ENCODE assay signal across 28 cellular contexts in genomic region chr4:188430384-188430783, GRCh38.
"Had no signal": no experiment of that assay in that cellular context is flagged by ENCODE, and none has a peak within 500 bp of the region (broad histone marks: within the 10 kb centered on the region; RNA-seq: fewer than 3 reads in every experiment).

No MANE protein-coding gene starts in this region.

- H3K27me3 ChIP-seq: esophagus muscularis mucosa, foreskin keratinocyte, heart right ventricle, left lung, pancreas, spleen, testis, transverse colon had no signal

- H3K4me1 ChIP-seq: esophagus muscularis mucosa, foreskin keratinocyte, left lung, psoas muscle, spleen, testis, transverse colon had no signal

- H3K27me3 Mint-ChIP-seq: activated CD4-positive, alpha-beta T cell treated with anti-CD3 and anti-CD28 coated beads, Interleukin-2, amount 10 ng/mL, durations not matched to agents 24 days and 14 days; activated CD8-positive, alpha-beta T cell treated with anti-CD3 and anti-CD28 coated beads for 36 hours; activated naive CD8-positive, alpha-beta T cell treated with anti-CD3 and anti-CD28 coated beads, Interleukin-2, amount 50 U/mL, for 24 hours; activated T-helper 17 cell treated with anti-CD3 and anti-CD28 coated beads, Interleukin-2, amount 50 U/mL, for 72 hours; central memory CD8-positive, alpha-beta T cell; dendritic cell treated with granulocyte-macrophage colony-stimulating factor and Interleukin-4, amounts not matched to agents 40 ng/mL and 50 ng/mL, for 4 days had no signal

- DNase-seq: activated CD4-positive, alpha-beta T cell treated with anti-CD3 and anti-CD28 coated beads, Interleukin-2, amount 10 ng/mL, durations not matched to agents 24 days and 14 days; activated CD4-positive, CD25-positive, alpha-beta regulatory T cell treated with anti-CD3 and anti-CD28 coated beads, Interleukin-2, amount 50 U/mL, for 72 hours; activated CD8-positive, alpha-beta T cell treated with anti-CD3 and anti-CD28 coated beads for 36 hours; activated gamma-delta T cell treated with Interleukin-2 at 50 U/mL for 16 hours; activated naive CD4-positive, alpha-beta T cell treated with anti-CD3 and anti-CD28 coated beads, Interleukin-2, amount 50 U/mL, for 16 hours; activated naive CD8-positive, alpha-beta T cell treated with anti-CD3 and anti-CD28 coated beads, Interleukin-2, amount 50 U/mL, for 24 hours; activated T-cell treated with anti-CD3 and anti-CD28 coated beads, Interleukin-2, amount 50 U/mL, for 4 hours; amygdala; endodermal cell; foreskin keratinocyte; heart right ventricle; kidney glomerular epithelial cell; left lung; pancreas; psoas muscle; spleen; stimulated activated CD4-positive, alpha-beta T cell treated with anti-CD3 and anti-CD28 coated beads, Interleukin-2, amount 100 ng/mL, for 48 hours; stimulated activated naive CD4-positive, alpha-beta T cell treated with Interleukin-2 at 50 U/mL for 16 hours; T1000; testis; transverse colon; WERI-Rb-1 had no signal

- ATAC-seq: activated CD8-positive, alpha-beta T cell treated with anti-CD3 and anti-CD28 coated beads for 36 hours; activated naive CD8-positive, alpha-beta T cell treated with anti-CD3 and anti-CD28 coated beads, Interleukin-2, amount 50 U/mL, for 24 hours; activated T-cell treated with anti-CD3 and anti-CD28 coated beads, Interleukin-2, amount 50 U/mL, for 4 hours; activated T-helper 17 cell treated with anti-CD3 and anti-CD28 coated beads, Interleukin-2, amount 50 U/mL, for 72 hours; foreskin keratinocyte; left lung; pancreas; psoas muscle had no signal

- H3K36me3 ChIP-seq: esophagus muscularis mucosa, heart right ventricle, left lung, pancreas, spleen, transverse colon, WERI-Rb-1 had no signal

- H3K27ac ChIP-seq: esophagus muscularis mucosa, foreskin keratinocyte, heart right ventricle, left lung, pancreas, psoas muscle, spleen, testis, transverse colon, WERI-Rb-1 had no signal

- H3K4me1 Mint-ChIP-seq: activated CD4-positive, alpha-beta T cell treated with anti-CD3 and anti-CD28 coated beads, Interleukin-2, amount 10 ng/mL, durations not matched to agents 24 days and 14 days; activated naive CD8-positive, alpha-beta T cell treated with anti-CD3 and anti-CD28 coated beads, Interleukin-2, amount 50 U/mL, for 24 hours; activated T-helper 17 cell treated with anti-CD3 and anti-CD28 coated beads, Interleukin-2, amount 50 U/mL, for 72 hours; central memory CD8-positive, alpha-beta T cell; nephron had no signal

- H3K4me3 Mint-ChIP-seq: activated CD4-positive, alpha-beta T cell treated with anti-CD3 and anti-CD28 coated beads, Interleukin-2, amount 10 ng/mL, durations not matched to agents 24 days and 14 days; activated CD8-positive, alpha-beta T cell treated with anti-CD3 and anti-CD28 coated beads for 36 hours; activated naive CD8-positive, alpha-beta T cell treated with anti-CD3 and anti-CD28 coated beads, Interleukin-2, amount 50 U/mL, for 24 hours; activated T-cell treated with anti-CD3 and anti-CD28 coated beads, Interleukin-2, amount 50 U/mL, for 4 hours; activated T-helper 17 cell treated with anti-CD3 and anti-CD28 coated beads, Interleukin-2, amount 50 U/mL, for 72 hours; central memory CD8-positive, alpha-beta T cell; dendritic cell treated with granulocyte-macrophage colony-stimulating factor and Interleukin-4, amounts not matched to agents 40 ng/mL and 50 ng/mL, for 4 days; endodermal cell; nephron; T-helper 1 cell treated with Interleukin-12 subunit alpha and Interleukin-12 subunit beta and Interleukin-4 antibody, amounts not matched to agents 30 μg/mL and 1 μg/mL, for 36 hours had no signal

- H3K9me3 Mint-ChIP-seq: endodermal cell, nephron had no signal

- H3K4me3 ChIP-seq: esophagus muscularis mucosa, heart right ventricle, left lung, pancreas, psoas muscle, spleen, testis, transverse colon had no signal

- H3K27ac Mint-ChIP-seq: activated CD4-positive, alpha-beta T cell treated with anti-CD3 and anti-CD28 coated beads, Interleukin-2, amount 10 ng/mL, durations not matched to agents 24 days and 14 days; activated CD8-positive, alpha-beta T cell treated with anti-CD3 and anti-CD28 coated beads for 36 hours; activated naive CD8-positive, alpha-beta T cell treated with anti-CD3 and anti-CD28 coated beads, Interleukin-2, amount 50 U/mL, for 24 hours; activated T-helper 17 cell treated with anti-CD3 and anti-CD28 coated beads, Interleukin-2, amount 50 U/mL, for 72 hours; dendritic cell treated with granulocyte-macrophage colony-stimulating factor and Interleukin-4, amounts not matched to agents 40 ng/mL and 50 ng/mL, for 4 days; endodermal cell; nephron; T-helper 1 cell treated with Interleukin-12 subunit alpha and Interleukin-12 subunit beta and Interleukin-4 antibody, amounts not matched to agents 30 μg/mL and 1 μg/mL, for 36 hours had no signal

- H3K9me3 ChIP-seq: esophagus muscularis mucosa, heart right ventricle, pancreas, psoas muscle, testis, transverse colon had no signal
